Comparison of ENCODE assay signal across 2 cellular contexts in genomic region chr13:31733066-31733465, GRCh38.
TF ChIP-seq lines count a peak whose summit lies in the region.

No MANE protein-coding gene starts in this region.

TF ChIP-seq in IMR-90, 13 proteins besides CTCF, POLR2A, EP300 and RAD21:
- TF ChIP-seq RCOR1 (IDR thresholded peaks at IDR 0.05; ENCODE audit: insufficient replicate concordance, low read length) (no peak), CEBPB (IDR thresholded peaks at IDR 0.05; ENCODE audit: low read depth, low read length) (no peak), MXI1 (IDR thresholded peaks at IDR 0.05; ENCODE audit: borderline replicate concordance, low read depth, low read length) (no peak), RFX5 (IDR thresholded peaks at IDR 0.05; ENCODE audit: low read depth, low read length) (no peak), BHLHE40 (IDR thresholded peaks at IDR 0.05; ENCODE audit: low read depth, low read length) (no peak), FOS (IDR thresholded peaks at IDR 0.05; ENCODE audit: low read depth, low read length) (no peak), NFE2L2 (IDR thresholded peaks at IDR 0.05; ENCODE audit: low read depth, low read length) (no peak), CHD1 (IDR thresholded peaks at IDR 0.05; ENCODE audit: low read depth, low read length) (no peak), MAZ (IDR thresholded peaks at IDR 0.05; ENCODE audit: borderline replicate concordance, low read depth, low read length) (no peak), MAFK (IDR thresholded peaks at IDR 0.05; ENCODE audit: low read depth, low read length) (no peak), SMC3 (IDR thresholded peaks at IDR 0.05; ENCODE audit: low read depth, low read length) (no peak)
- TF ChIP-seq, protein P1, sequence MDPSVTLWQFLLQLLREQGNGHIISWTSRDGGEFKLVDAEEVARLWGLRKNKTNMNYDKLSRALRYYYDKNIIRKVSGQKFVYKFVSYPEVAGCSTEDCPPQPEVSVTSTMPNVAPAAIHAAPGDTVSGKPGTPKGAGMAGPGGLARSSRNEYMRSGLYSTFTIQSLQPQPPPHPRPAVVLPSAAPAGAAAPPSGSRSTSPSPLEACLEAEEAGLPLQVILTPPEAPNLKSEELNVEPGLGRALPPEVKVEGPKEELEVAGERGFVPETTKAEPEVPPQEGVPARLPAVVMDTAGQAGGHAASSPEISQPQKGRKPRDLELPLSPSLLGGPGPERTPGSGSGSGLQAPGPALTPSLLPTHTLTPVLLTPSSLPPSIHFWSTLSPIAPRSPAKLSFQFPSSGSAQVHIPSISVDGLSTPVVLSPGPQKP (IDR thresholded peaks at IDR 0.05; ENCODE audit: borderline replicate concordance, low read depth, low read length), result no peak
- TF ChIP-seq, protein P2, sequence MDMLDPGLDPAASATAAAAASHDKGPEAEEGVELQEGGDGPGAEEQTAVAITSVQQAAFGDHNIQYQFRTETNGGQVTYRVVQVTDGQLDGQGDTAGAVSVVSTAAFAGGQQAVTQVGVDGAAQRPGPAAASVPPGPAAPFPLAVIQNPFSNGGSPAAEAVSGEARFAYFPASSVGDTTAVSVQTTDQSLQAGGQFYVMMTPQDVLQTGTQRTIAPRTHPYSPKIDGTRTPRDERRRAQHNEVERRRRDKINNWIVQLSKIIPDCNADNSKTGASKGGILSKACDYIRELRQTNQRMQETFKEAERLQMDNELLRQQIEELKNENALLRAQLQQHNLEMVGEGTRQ (IDR thresholded peaks at IDR 0.05; ENCODE audit: low read depth, low read length), result no peak

TF ChIP-seq in GM12878, 131 proteins besides CTCF, POLR2A, EP300 and RAD21:
- TF ChIP-seq SMAD1 (IDR thresholded peaks at IDR 0.05; ENCODE audit: low read depth, partially characterized antibody), result no peak
- no peak for TF ChIP-seq ZBED1 (IDR thresholded peaks at IDR 0.05; ENCODE audit: borderline replicate concordance)
- TF ChIP-seq CBX3 (IDR thresholded peaks at IDR 0.05; ENCODE audit: borderline replicate concordance, low read depth), result no peak
- TF ChIP-seq RUNX3 (IDR thresholded peaks at IDR 0.05; ENCODE audit: low read length), result no peak
- no peak for TF ChIP-seq TCF12 (IDR thresholded peaks at IDR 0.05; ENCODE audit: low read depth, low read length)
- no peak for TF ChIP-seq ZBTB4 (CRISPR knock-in tag; IDR thresholded peaks at IDR 0.05)
